ENCODE assay signal across 17 cellular contexts in the genomic region with DNA sequence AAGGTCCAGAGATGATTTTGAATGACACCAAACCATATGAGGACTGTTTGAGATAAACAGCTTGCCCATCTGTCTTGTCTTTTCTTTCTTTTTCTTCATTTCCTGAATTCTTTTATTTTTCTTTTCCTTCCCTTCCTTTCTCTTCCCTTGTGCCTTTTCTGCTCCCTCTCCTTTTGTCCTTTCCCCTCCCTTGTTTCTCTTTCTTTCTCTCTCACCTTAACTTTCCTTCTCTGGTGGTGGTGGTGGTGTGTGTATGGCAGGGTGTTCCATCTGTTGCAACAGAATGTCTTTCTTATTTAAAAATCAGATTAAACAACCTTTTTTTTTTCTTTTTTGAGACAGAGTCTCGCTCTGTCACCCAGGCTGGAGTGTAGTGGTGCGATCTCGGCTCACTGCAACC. TPM values are rescaled to one million over a fixed set of nuclear protein-coding genes. Genes with fewer than 3 reads are reported as not detected.
DNase-seq lines count a peak whose midpoint lies in the region; ATAC-seq and TF ChIP-seq lines count a peak whose summit lies in the region.
"Had no signal": no experiment of that assay in that cellular context is flagged by ENCODE, and none has a peak within 500 bp of the region (broad histone marks: within the 10 kb centered on the region; RNA-seq: fewer than 3 reads in every experiment).

No MANE protein-coding gene starts in this region.

- no peak for ATAC-seq in activated CD8-positive, alpha-beta memory T cell treated with anti-CD3 and anti-CD28 coated beads, Interleukin-2, amount 10 ng/mL, durations not matched to agents 7 days and 5 days
- ATAC-seq in central memory CD8-positive, alpha-beta T cell (replicated peaks; ENCODE audit: extremely low read depth, poor library complexity, severe bottlenecking) = no peak
- ATAC-seq in HG02642 (IDR thresholded peaks at IDR 0.05; ENCODE audit: poor library complexity, unreplicated experiment) = no peak

- DNase-seq in activated CD8-positive, alpha-beta memory T cell treated with anti-CD3 and anti-CD28 coated beads, Interleukin-2, amount 10 ng/mL, durations not matched to agents 7 days and 5 days = no peak
- DNase-seq in activated CD8-positive, alpha-beta memory T cell treated with anti-CD3 and anti-CD28 coated beads, Interleukin-2, amount 50 U/mL, for 4 hours = no peak
- DNase-seq in GM23248 = no peak
- DNase-seq in central memory CD8-positive, alpha-beta T cell (ENCODE audit: low spot score in 2 of 2) = no peak
- DNase-seq in osteoblast (ENCODE audit: insufficient read length, low spot score, missing footprints) = no peak
- no peak for DNase-seq in smooth muscle cell (lab: John Stamatoyannopoulos, UW; ENCODE audit: unreplicated experiment)
- DNase-seq in NCI-H774 (lab: John Stamatoyannopoulos, UW) = no peak
- DNase-seq: DMS53, HCEC 1CT, NCI-H1048, NCI-H2227 treated with DMSO at 0.1 percent for 48 hours, NCI-H526 had no signal

- no peaks in the 10 kb centered on the region for H3K9me3 ChIP-seq in GM23248 (ENCODE audit: low read depth)
- H3K9me3 ChIP-seq in osteoblast (ENCODE audit: low read depth, low read length) = no peaks in the 10 kb centered on the region
- H3K9me3 ChIP-seq in smooth muscle cell (replicated peaks; ENCODE audit: low read depth) = no peaks in the 10 kb centered on the region

- H3K36me3 ChIP-seq in GM23248 (ENCODE audit: low read depth) (no peaks in the 10 kb centered on the region), osteoblast (ENCODE audit: insufficient read depth, low read length) (no peaks in the 10 kb centered on the region), smooth muscle cell (ENCODE audit: low read depth) (no peaks in the 10 kb centered on the region)

- CTCF ChIA-PET in activated CD8-positive, alpha-beta memory T cell treated with anti-CD3 and anti-CD28 coated beads, Interleukin-2, amount 10 ng/mL, durations not matched to agents 7 days and 5 days (lab: Charles Lee) = no interaction called here

- in situ Hi-C loops in GM23248 (cut with MboI) = no loop called here

- peak overlapping the region; percentile 43 for H3K27ac Mint-ChIP-seq in activated CD8-positive, alpha-beta memory T cell treated with anti-CD3 and anti-CD28 coated beads, Interleukin-2, amount 10 ng/mL, durations not matched to agents 7 days and 5 days
- peak overlapping the region; percentile 38 for H3K27ac Mint-ChIP-seq in central memory CD8-positive, alpha-beta T cell (ENCODE audit: low read depth)

- no peak overlapping the region for H3K4me3 Mint-ChIP-seq in activated CD8-positive, alpha-beta memory T cell treated with anti-CD3 and anti-CD28 coated beads, Interleukin-2, amount 10 ng/mL, durations not matched to agents 7 days and 5 days
- no peak overlapping the region for H3K4me3 Mint-ChIP-seq in central memory CD8-positive, alpha-beta T cell

- H3F3A ChIP-seq in GM23248 (ENCODE audit: insufficient read depth) (peaks cover 8% of the 10 kb centered on the region; the same call in 1 of the 2 replicates), smooth muscle cell (ENCODE audit: low read depth) (peaks cover 6% of the 10 kb centered on the region)

- H3K27ac ChIP-seq in GM23248 (no peak overlapping the region), osteoblast (ENCODE audit: low read depth, low read length) (no peak overlapping the region), smooth muscle cell (ENCODE audit: low read depth) (no peak overlapping the region)
- H3K27ac ChIP-seq: C4-2B, SK-N-MC had no signal

- H4K20me1 ChIP-seq in GM23248 (ENCODE audit: insufficient read depth) (no peaks in the 10 kb centered on the region), osteoblast (ENCODE audit: insufficient read depth, low read length) (no peaks in the 10 kb centered on the region), smooth muscle cell (ENCODE audit: low read depth) (peaks cover 8% of the 10 kb centered on the region)

- H3K27me3 ChIP-seq in GM23248 (replicated peaks; ENCODE audit: insufficient read depth) (no peaks in the 10 kb centered on the region), osteoblast (ENCODE audit: insufficient read depth, low read length) (no peaks in the 10 kb centered on the region), smooth muscle cell (ENCODE audit: low read depth) (no peaks in the 10 kb centered on the region)

- no peaks in the 10 kb centered on the region for H3K36me3 Mint-ChIP-seq in activated CD8-positive, alpha-beta memory T cell treated with anti-CD3 and anti-CD28 coated beads, Interleukin-2, amount 10 ng/mL, durations not matched to agents 7 days and 5 days
- peaks cover 11% of the 10 kb centered on the region for H3K36me3 Mint-ChIP-seq in central memory CD8-positive, alpha-beta T cell (ENCODE audit: insufficient read depth)

- no peaks in the 10 kb centered on the region for H3K9me3 Mint-ChIP-seq in activated CD8-positive, alpha-beta memory T cell treated with anti-CD3 and anti-CD28 coated beads, Interleukin-2, amount 10 ng/mL, durations not matched to agents 7 days and 5 days (ENCODE audit: low read depth)
- no peaks in the 10 kb centered on the region for H3K9me3 Mint-ChIP-seq in central memory CD8-positive, alpha-beta T cell

- H3K4me1 ChIP-seq in GM23248 (ENCODE audit: insufficient read depth) = peaks cover 2% of the 10 kb centered on the region
- peaks cover 3% of the 10 kb centered on the region for H3K4me1 ChIP-seq in osteoblast (ENCODE audit: insufficient read depth, low read length)
- H3K4me1 ChIP-seq in smooth muscle cell (ENCODE audit: low read depth) = peaks cover 4% of the 10 kb centered on the region

- no peak overlapping the region for H3K4me3 ChIP-seq in GM23248
- H3K4me3 ChIP-seq in osteoblast (ENCODE audit: insufficient read depth, low read length) = no peak overlapping the region
- no peak overlapping the region for H3K4me3 ChIP-seq in smooth muscle cell
- H3K4me3 ChIP-seq: SK-N-MC had no signal

- H2AFZ ChIP-seq in GM23248 = peak overlapping the region; percentile 39; the same call in 1 of the 2 replicates
- H2AFZ ChIP-seq in osteoblast (ENCODE audit: low read length) = peak overlapping the region; percentile 22
- no peak overlapping the region for H2AFZ ChIP-seq in smooth muscle cell (ENCODE audit: low read depth)

- no peak overlapping the region for H3K4me2 ChIP-seq in GM23248 (ENCODE audit: unreplicated experiment)
- H3K4me2 ChIP-seq in osteoblast (ENCODE audit: insufficient read depth, low read length) = no peak overlapping the region
- H3K4me2 ChIP-seq in smooth muscle cell = no peak overlapping the region

- H3K4me1 Mint-ChIP-seq in activated CD8-positive, alpha-beta memory T cell treated with anti-CD3 and anti-CD28 coated beads, Interleukin-2, amount 10 ng/mL, durations not matched to agents 7 days and 5 days = peaks cover 30% of the 10 kb centered on the region
- peaks cover 21% of the 10 kb centered on the region for H3K4me1 Mint-ChIP-seq in central memory CD8-positive, alpha-beta T cell

- 83 to 88% methylated on average over 3 of the region's 3 CpGs for WGBS in GM23248 (ENCODE audit: low coverage in 1 of 2, low lambda C conversion rate in 2 of 2, missing lambda C conversion rate in 2 of 2), 2 experiments
- 97% methylated on average over 3 of the region's 3 CpGs for WGBS in smooth muscle cell (ENCODE audit: low lambda C conversion rate)

- H3K79me2 ChIP-seq in GM23248 (ENCODE audit: insufficient read depth) (peaks cover 4% of the 10 kb centered on the region), osteoblast (ENCODE audit: insufficient read depth, low read length) (peaks cover 2% of the 10 kb centered on the region), smooth muscle cell (ENCODE audit: low read depth) (peaks cover 5% of the 10 kb centered on the region)

- H3K27me3 Mint-ChIP-seq in activated CD8-positive, alpha-beta memory T cell treated with anti-CD3 and anti-CD28 coated beads, Interleukin-2, amount 10 ng/mL, durations not matched to agents 7 days and 5 days = no peaks in the 10 kb centered on the region
- no peaks in the 10 kb centered on the region for H3K27me3 Mint-ChIP-seq in central memory CD8-positive, alpha-beta T cell

- H3K9ac ChIP-seq in GM23248 = no peak overlapping the region
- H3K9ac ChIP-seq in smooth muscle cell (ENCODE audit: low read depth) = no peak overlapping the region

- no peaks in the 10 kb centered on the region for H3K9me2 ChIP-seq in GM23248 (ENCODE audit: insufficient read depth)

- no peak for TF ChIP-seq CTCF in osteoblast (IDR thresholded peaks at IDR 0.05; ENCODE audit: extremely low read depth, low read depth, low read length)
- TF ChIP-seq CTCF in smooth muscle cell (IDR thresholded peaks at IDR 0.05; ENCODE audit: borderline replicate concordance, insufficient read depth, poor library complexity, severe bottlenecking) = no peak

RNA-seq across cellular contexts. Expression of gene PDCL, which starts 3.8 kb away (rescaled TPM):
- 10 to 100 TPM; 22.0 to 29.0 TPM for total RNA-seq in activated CD8-positive, alpha-beta memory T cell treated with anti-CD3 and anti-CD28 coated beads, Interleukin-2, amount 10 ng/mL, durations not matched to agents 7 days and 5 days
- 25.2 and 31.2 TPM in 2 replicates for total RNA-seq in GM23248 (2014; rRNA removed; shearing (Covaris generic))
- polyA plus RNA-seq in GM23248 (2016; fragmentation: Nextera tagmentation; extraction: Ambion mirVana) = 18.9 and 20.6 TPM in 2 replicates
- total RNA-seq in osteoblast = 31.8 and 37.3 TPM in 2 replicates
- total RNA-seq in smooth muscle cell = 24.2 and 30.2 TPM in 2 replicates
- 14.9 and 18.3 TPM in 2 replicates for polyA plus RNA-seq in smooth muscle cell

RNA-seq across cellular contexts. Expression of gene OR1K1, which starts 32.3 kb away (rescaled TPM):
- not detected for total RNA-seq in activated CD8-positive, alpha-beta memory T cell treated with anti-CD3 and anti-CD28 coated beads, Interleukin-2, amount 10 ng/mL, durations not matched to agents 7 days and 5 days
- not detected in 2 replicates for total RNA-seq in GM23248 (2014; rRNA removed; shearing (Covaris generic))
- polyA plus RNA-seq in GM23248 (2016; fragmentation: Nextera tagmentation; extraction: Ambion mirVana) (not detected in 2 replicates), smooth muscle cell (not detected in 2 replicates)
- total RNA-seq in osteoblast (not detected in 2 replicates), smooth muscle cell (not detected in 2 replicates)
- total RNA-seq: A172, HT1080 had no signal

RNA-seq across cellular contexts. Expression of gene OR5C1, which starts 43.5 kb away (rescaled TPM):
- total RNA-seq in activated CD8-positive, alpha-beta memory T cell treated with anti-CD3 and anti-CD28 coated beads, Interleukin-2, amount 10 ng/mL, durations not matched to agents 7 days and 5 days = not detected
- total RNA-seq in GM23248 (2014; rRNA removed; shearing (Covaris generic)) = not detected in 2 replicates
- polyA plus RNA-seq in GM23248 (2016; fragmentation: Nextera tagmentation; extraction: Ambion mirVana) (not detected in 2 replicates), smooth muscle cell (not detected in 2 replicates)
- total RNA-seq in osteoblast (not detected in 2 replicates), smooth muscle cell (not detected in 2 replicates)
- total RNA-seq: A172, HT1080 had no signal
